Comparison of ENCODE assay signal across 9 cellular contexts in the genomic region with DNA sequence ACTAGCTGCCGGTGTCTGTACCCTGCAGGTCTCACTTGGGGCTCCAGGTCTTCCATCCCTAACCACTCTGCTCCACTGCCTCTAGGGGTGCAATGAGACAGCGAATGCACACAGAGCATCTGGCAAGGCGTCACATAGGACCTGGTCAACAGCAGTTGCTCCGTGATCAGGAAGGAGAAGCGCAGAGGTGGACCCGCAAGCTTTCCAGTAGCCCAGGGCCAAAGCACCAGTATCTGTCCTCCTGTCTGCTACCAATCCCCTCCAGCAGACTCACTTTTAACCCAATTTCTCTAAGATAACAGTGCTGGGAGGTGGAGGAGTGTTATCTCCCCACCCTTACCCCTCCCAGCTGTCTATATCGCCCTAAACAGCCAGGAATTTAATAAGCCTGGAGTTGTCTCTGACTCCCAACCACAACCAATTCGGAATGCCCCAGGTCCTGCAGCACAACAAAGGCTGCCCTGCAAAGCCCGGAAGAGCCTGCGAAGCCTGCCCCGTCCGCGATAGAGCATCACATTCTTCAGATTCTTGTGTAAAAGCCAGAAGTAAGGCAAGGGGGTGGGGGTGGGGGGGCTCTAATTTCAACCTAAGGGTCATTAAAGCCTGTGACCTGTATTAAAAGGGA. TPM values are rescaled to one million over a fixed set of nuclear protein-coding genes. Genes with fewer than 3 reads are reported as not detected.
DNase-seq lines count a peak whose midpoint lies in the region; ATAC-seq, FAIRE-seq and TF ChIP-seq lines count a peak whose summit lies in the region.
"Had no signal": no experiment of that assay in that cellular context is flagged by ENCODE, and none has a peak within 500 bp of the region (broad histone marks: within the 10 kb centered on the region; RNA-seq: fewer than 3 reads in every experiment).

No MANE protein-coding gene starts in this region.

- H3K36me3 ChIP-seq in skeletal muscle satellite cell (ENCODE audit: insufficient read depth, low read length): peaks cover 49% of the 10 kb centered on the region

- 0 out of 5 replicates have a peak, but pooled peaks of 1 of the 2 experiments have one; percentile 16 for TF ChIP-seq RAD21 in A549 (conservative IDR thresholded peaks at IDR 0.05 in 1 of 2, IDR thresholded peaks at IDR 0.05 in 1 of 2)

- H3K9me3 ChIP-seq in A549: no peaks in the 10 kb centered on the region
- H3K9me3 ChIP-seq in right cardiac atrium (ENCODE audit: control insufficient read depth, low read length): no peaks in the 10 kb centered on the region
- H3K9me3 ChIP-seq in skeletal muscle satellite cell (replicated peaks; ENCODE audit: low read length): no peaks in the 10 kb centered on the region

- H3K27me3 Mint-ChIP-seq in activated naive CD8-positive, alpha-beta T cell treated with anti-CD3 and anti-CD28 coated beads for 36 hours: no peaks in the 10 kb centered on the region

- H3K4me3 Mint-ChIP-seq in activated naive CD8-positive, alpha-beta T cell treated with anti-CD3 and anti-CD28 coated beads for 36 hours: peak overlapping the region; percentile 75

- no peak for TF ChIP-seq EP300 in A549 (IDR thresholded peaks at IDR 0.05)

- peaks cover 100% of the 10 kb centered on the region for H3K4me1 ChIP-seq in A549
- peaks cover 57% of the 10 kb centered on the region for H3K4me1 ChIP-seq in right cardiac atrium (ENCODE audit: control insufficient read depth, insufficient read depth, low read length)
- peaks cover 98% of the 10 kb centered on the region for H3K4me1 ChIP-seq in skeletal muscle satellite cell (ENCODE audit: control insufficient read depth, insufficient read depth, low read length)

- no peak for TF ChIP-seq POLR2A in A549 (IDR thresholded peaks at IDR 0.05; ENCODE audit: low read length)

- peak overlapping the region; percentile 89 for H3K27ac Mint-ChIP-seq in activated naive CD8-positive, alpha-beta T cell treated with anti-CD3 and anti-CD28 coated beads for 36 hours

- peak overlapping the region; percentile 68 for H3K9ac ChIP-seq in skeletal muscle satellite cell (ENCODE audit: low read depth, low read length)

- H3K27ac ChIP-seq in A549: peak overlapping the region; percentile 83 to 99
- peak overlapping the region; percentile 82 for H3K27ac ChIP-seq in right cardiac atrium (ENCODE audit: low read length)

- peaks cover 97% of the 10 kb centered on the region for H3K4me1 Mint-ChIP-seq in activated naive CD8-positive, alpha-beta T cell treated with anti-CD3 and anti-CD28 coated beads for 36 hours

- ATAC-seq in A549 (peak; percentile 20 to 49; a peak in 4 of 6 replicates), right cardiac atrium (peak in 1 of 2 donors; percentile 9), GM21619 (IDR thresholded peaks at IDR 0.05; ENCODE audit: unreplicated experiment) (no peak)

- 9% methylated on average over 7 of the region's 13 CpGs for WGBS in A549 (ENCODE audit: missing lambda C conversion rate)
- WGBS in right cardiac atrium: 25% methylated on average over 13 of the region's 13 CpGs

- CTCF ChIA-PET in A549 (lab: Yijun Ruan, JAX): interaction anchor here (1.0 to 1.6 kb wide), 2 partner anchors 19 to 71 kb away, joined by 3 to 4 read pairs; no protein-coding TSS in a partner anchor
- CTCF ChIA-PET in GM10248 (lab: Yijun Ruan, JAX): interaction anchor here (1.0 kb wide), 1 partner anchor 11 kb away, joined by 3 read pairs; no protein-coding TSS in a partner anchor

- intact Hi-C loops in right cardiac atrium (cut with DNase I): loop anchor here in 1 of 4 donors (5.0 kb wide), 1 partner anchor 36 kb away; no protein-coding TSS in a partner anchor

- POLR2A ChIA-PET in A549 (lab: Yijun Ruan, JAX) (no interaction called here), GM10248 (lab: Yijun Ruan, JAX) (interaction anchor here (0.6 kb wide), 1 partner anchor 17 kb away, joined by 3 read pairs; no protein-coding TSS in a partner anchor)

- H3K36me3 Mint-ChIP-seq in activated naive CD8-positive, alpha-beta T cell treated with anti-CD3 and anti-CD28 coated beads for 36 hours: peaks cover 58% of the 10 kb centered on the region

- peak overlapping the region; percentile 83 for H3K4me2 ChIP-seq in A549
- H3K4me2 ChIP-seq in skeletal muscle satellite cell (ENCODE audit: low read length): peak overlapping the region; percentile 76

- H3K4me3 ChIP-seq in A549 (peak overlapping the region; percentile 15; the same call in 1 of the 3 replicates), right cardiac atrium (ENCODE audit: low read length) (no peak overlapping the region), skeletal muscle satellite cell (ENCODE audit: low read length) (peak overlapping the region; percentile 54)

- no peaks in the 10 kb centered on the region for H3K9me3 Mint-ChIP-seq in activated naive CD8-positive, alpha-beta T cell treated with anti-CD3 and anti-CD28 coated beads for 36 hours

- no peak for TF ChIP-seq CTCF in A549 (IDR thresholded peaks at IDR 0.05)
- no peak for TF ChIP-seq CTCF in GM10248 (IDR thresholded peaks at IDR 0.05; ENCODE audit: control extremely low read depth, extremely low read depth, low read depth, missing control alignments)

- peak in 1 of 2 experiments; percentile 57 for DNase-seq in A549 (ENCODE audit: low read depth in 1 of 2, low spot score in 1 of 2)
- DNase-seq in HS-5 (ENCODE audit: low read depth): peak; percentile 75
- no peak for DNase-seq in activated naive CD8-positive, alpha-beta T cell treated with anti-CD3 and anti-CD28 coated beads for 36 hours
- DNase-seq in right cardiac atrium: peak in 1 of 3 donors; percentile 52
- no peak for DNase-seq in activated effector memory CD4-positive, alpha-beta T cell treated with anti-CD3 and anti-CD28 coated beads, Interleukin-2, amount 50 U/mL, for 16 hours
- DNase-seq in GM10248 (ENCODE audit: extremely low spot score): no peak

- FAIRE-seq in A549 (lab: Jason Lieb, UNC): no peak
- FAIRE-seq: GM18507 had no signal

- H3K27me3 ChIP-seq in right cardiac atrium (ENCODE audit: control insufficient read depth, insufficient read depth): no peaks in the 10 kb centered on the region
- no peaks in the 10 kb centered on the region for H3K27me3 ChIP-seq in skeletal muscle satellite cell (ENCODE audit: control insufficient read depth, insufficient read depth, low read length)

TF ChIP-seq in A549, 52 proteins besides CTCF, POLR2A, EP300 and RAD21:
- TF ChIP-seq GATA3 (IDR thresholded peaks at IDR 0.05; ENCODE audit: borderline replicate concordance) (peak; percentile 31; the same call in 1 of the 2 replicates), HDAC2 (IDR thresholded peaks at IDR 0.05) (no peak), SMC3 (IDR thresholded peaks at IDR 0.05) (0 out of 3 replicates have a peak, but pooled peaks have one; percentile 6)
- TF ChIP-seq, protein P1, sequence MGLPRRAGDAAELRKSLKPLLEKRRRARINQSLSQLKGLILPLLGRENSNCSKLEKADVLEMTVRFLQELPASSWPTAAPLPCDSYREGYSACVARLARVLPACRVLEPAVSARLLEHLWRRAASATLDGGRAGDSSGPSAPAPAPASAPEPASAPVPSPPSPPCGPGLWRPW (IDR thresholded peaks at IDR 0.05): no peak
- TF ChIP-seq, protein P2, sequence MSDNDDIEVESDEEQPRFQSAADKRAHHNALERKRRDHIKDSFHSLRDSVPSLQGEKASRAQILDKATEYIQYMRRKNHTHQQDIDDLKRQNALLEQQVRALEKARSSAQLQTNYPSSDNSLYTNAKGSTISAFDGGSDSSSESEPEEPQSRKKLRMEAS (IDR thresholded peaks at IDR 0.05): 0 out of 2 replicates have a peak, but pooled peaks have one; percentile 24

RNA-seq across cellular contexts. Expression of a gene that starts 19.3 kb away (rescaled TPM):
- polyA plus RNA-seq in A549 (2011; rRNA removed) (92.1 and 162 TPM in 2 replicates), A549 (2017; fragmentation: RNase III; extraction: RNeasy Plus Mini Kit Qiagen cat#74134 plus additional on column Dnase treatment) (158 to 215 TPM (median 167 TPM) in 3 replicates), right cardiac atrium (92.5 TPM)
- polyA plus RNA-seq in A549 (2012; cell fraction: cytosol; rRNA removed): 112 and 118 TPM in 2 replicates
- 202 and 239 TPM in 2 replicates for polyA plus RNA-seq in A549 (2012; cell fraction: nucleus; rRNA removed)
- polyA minus RNA-seq in A549 (2011; rRNA and poly(A)+ RNA removed): 460 and 534 TPM in 2 replicates
- total RNA-seq in activated naive CD8-positive, alpha-beta T cell treated with anti-CD3 and anti-CD28 coated beads for 36 hours: 100 to 1,000 TPM; 551 to 554 TPM
- total RNA-seq in right cardiac atrium: 100 to 1,000 TPM; 140 to 224 (median 163) TPM
- total RNA-seq in skeletal muscle satellite cell (2012; rRNA removed): 248 and 329 TPM in 2 replicates
